Comparison of ENCODE assay signal across 24 cellular contexts in genomic region chr9:16816006-16816405, GRCh38. TPM values are rescaled to one million over a fixed set of nuclear protein-coding genes. Genes with fewer than 3 reads are reported as not detected.
"Had no signal": no experiment of that assay in that cellular context is flagged by ENCODE, and none has a peak within 500 bp of the region (broad histone marks: within the 10 kb centered on the region; RNA-seq: fewer than 3 reads in every experiment).

No MANE protein-coding gene starts in this region.

- H3K27me3 ChIP-seq: breast epithelium, gastrocnemius medialis, heart left ventricle had no signal

- H3K36me3 ChIP-seq: breast epithelium, gastrocnemius medialis, heart left ventricle, left ventricle myocardium inferior had no signal

- FAIRE-seq: kidney had no signal

- H3K9me3 ChIP-seq: breast epithelium, gastrocnemius medialis, heart left ventricle, left ventricle myocardium inferior had no signal

- ATAC-seq: activated CD4-positive, CD25-positive, alpha-beta regulatory T cell treated with anti-CD3 and anti-CD28 coated beads, Interleukin-2, amount 50 U/mL, for 24 hours; activated T-cell treated with anti-CD3 and anti-CD28 coated beads, Interleukin-2, amount 50 U/mL, for 4 hours; esophagus mucosa; gastrocnemius medialis; heart left ventricle had no signal

- H3K27ac ChIP-seq: breast epithelium, coronary artery, gastrocnemius medialis, heart left ventricle, left ventricle myocardium inferior had no signal

- H3K4me1 ChIP-seq: breast epithelium, heart left ventricle, left ventricle myocardium inferior had no signal

- DNase-seq: activated CD4-positive, alpha-beta T cell treated with anti-CD3 and anti-CD28 coated beads, Interleukin-2, amount 10 ng/mL, durations not matched to agents 7 days and 5 days; activated CD8-positive, alpha-beta memory T cell treated with anti-CD3 and anti-CD28 coated beads, Interleukin-2, amount 50 U/mL, for 4 hours; activated effector memory CD4-positive, alpha-beta T cell treated with Interleukin-2 at 50 U/mL for 16 hours; activated naive CD4-positive, alpha-beta T cell treated with anti-CD3 and anti-CD28 coated beads, Interleukin-2, amount 50 U/mL, for 16 hours; activated T-cell treated with anti-CD3 and anti-CD28 coated beads, Interleukin-2, amount 50 U/mL, for 4 hours; aorta; effector CD4-positive, alpha-beta T cell; gastrocnemius medialis; heart left ventricle; kidney; left ventricle myocardium inferior; mammary epithelial cell; midbrain; nephron progenitor cell; occipital lobe; stimulated activated CD4-positive, alpha-beta T cell treated with anti-CD3 and anti-CD28 coated beads, Interleukin-12 subunit alpha, Interleukin-12 subunit beta, amount 100 ng/mL, for 4 hours; stimulated activated CD4-positive, alpha-beta T cell treated with anti-CD3 and anti-CD28 coated beads, Interleukin-1b, Interleukin-23, amount 100 ng/mL, for 48 hours; stimulated activated CD8-positive, alpha-beta memory T cell treated with anti-CD3 and anti-CD28 coated beads, Interleukin-4, amount 100 ng/mL, for 48 hours; stimulated activated naive CD4-positive, alpha-beta T cell; T1000 had no signal

- H3K4me3 ChIP-seq: breast epithelium, coronary artery, gastrocnemius medialis, heart left ventricle, left ventricle myocardium inferior had no signal

RNA-seq across cellular contexts. Expression of gene BNC2, which starts 54.5 kb away (rescaled TPM):
- total RNA-seq: activated CD4-positive, alpha-beta T cell treated with anti-CD3 and anti-CD28 coated beads, Interleukin-2, amount 10 ng/mL, durations not matched to agents 7 days and 5 days had no signal
